In the genomic region with DNA sequence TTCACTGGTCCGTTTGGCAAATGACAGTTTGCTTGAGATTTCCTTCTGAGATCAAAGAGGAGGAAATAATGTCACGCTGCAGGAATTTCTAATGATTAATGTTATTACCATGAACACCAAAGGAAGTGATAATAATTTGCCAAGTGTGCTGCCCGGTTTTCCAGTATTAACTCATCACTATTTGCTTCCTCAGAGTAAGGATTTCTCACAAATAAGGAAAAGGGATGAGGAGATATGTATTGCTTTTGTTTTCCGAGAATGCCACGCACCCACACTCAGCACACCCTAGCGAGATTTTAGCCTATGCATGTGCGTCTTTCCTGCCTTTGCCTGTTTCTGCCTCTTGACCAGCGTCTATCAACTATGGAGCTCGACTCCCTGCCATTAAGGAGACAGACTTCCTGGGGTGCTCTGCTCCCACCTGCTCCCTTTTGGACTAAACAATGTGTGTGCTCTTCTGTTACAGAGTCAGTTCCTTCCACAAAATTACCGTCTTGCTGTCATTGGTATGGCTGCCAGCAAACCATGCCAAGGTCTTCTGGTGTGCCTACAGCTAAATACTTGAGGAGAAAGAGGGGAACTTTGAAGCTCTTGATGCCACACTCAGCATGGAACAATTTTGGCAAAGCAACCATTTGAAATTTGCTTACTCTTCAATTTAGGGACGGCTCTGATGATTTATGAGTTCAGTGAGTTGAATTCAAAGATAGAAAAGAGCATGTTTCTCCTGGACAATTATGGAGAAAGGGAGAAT, we compare ENCODE assay signal across 14 cellular contexts.
DNase-seq lines count a peak whose midpoint lies in the region; FAIRE-seq and TF ChIP-seq lines count a peak whose summit lies in the region.
"Had no signal": no experiment of that assay in that cellular context is flagged by ENCODE, and none has a peak within 500 bp of the region (broad histone marks: within the 10 kb centered on the region; RNA-seq: fewer than 3 reads in every experiment).

No MANE protein-coding gene starts in this region.

- 0 out of 2 replicates have a peak, but pooled peaks cover 9% of the 10 kb centered on the region for H3K9me3 ChIP-seq in BLaER1
- H3K9me3 ChIP-seq: Peyer's patch, vagina had no signal

- no peaks in the 10 kb centered on the region for H4K20me1 ChIP-seq in BLaER1

- H3K9ac ChIP-seq in BLaER1, result no peak overlapping the region; the same call in 1 of the 2 replicates

- TF ChIP-seq CTCF in coronary artery (IDR thresholded peaks at IDR 0.05), result no peak

- H3K27ac ChIP-seq in BLaER1 (peak overlapping the region; percentile 36; the same call in 1 of the 2 replicates), coronary artery (peak overlapping the region in 1 of 2 donors; percentile 3)
- H3K27ac ChIP-seq: Peyer's patch, vagina, WERI-Rb-1 had no signal

- H3K4me2 ChIP-seq in BLaER1, result peak overlapping the region; percentile 73

- no peaks in the 10 kb centered on the region for H3K36me3 ChIP-seq in BLaER1
- H3K36me3 ChIP-seq: Peyer's patch, vagina, WERI-Rb-1 had no signal

- DNase-seq in RCC 7860 (ENCODE audit: low spot score) (peak; percentile 65), coronary artery (ENCODE audit: low spot score) (no peak), non-pigmented ciliary epithelial cell (ENCODE audit: low read depth) (peak; percentile 54), NOMO-1 treated with DMSO at 0.1 percent for 48 hours (lab: John Stamatoyannopoulos, UW; ENCODE audit: unreplicated experiment) (no peak), D341Med (ENCODE audit: low spot score) (no peak), NCI-H1092 treated with DMSO at 0.1 percent for 48 hours (lab: John Stamatoyannopoulos, UW) (no peak), NCI-H345 treated with DMSO at 0.1 percent for 48 hours (lab: John Stamatoyannopoulos, UW; ENCODE audit: unreplicated experiment) (no peak)
- DNase-seq: CD8-positive, alpha-beta T cell; naive B cell; NCI-H2171 treated with DMSO at 0.1 percent for 48 hours; Peyer's patch; WERI-Rb-1 had no signal

- no peaks in the 10 kb centered on the region for H3K27me3 ChIP-seq in BLaER1
- H3K27me3 ChIP-seq: Peyer's patch, vagina had no signal

- peak overlapping the region; percentile 19; the same call in 1 of the 2 replicates for H3K4me3 ChIP-seq in BLaER1
- H3K4me3 ChIP-seq in coronary artery, result peak overlapping the region; percentile 31
- H3K4me3 ChIP-seq: Peyer's patch, vagina had no signal

- FAIRE-seq in RCC 7860 (lab: Jason Lieb, UNC), result peak; percentile 51

- peaks cover 50% of the 10 kb centered on the region for H3K4me1 ChIP-seq in BLaER1
- H3K4me1 ChIP-seq: Peyer's patch, vagina had no signal

Comparison
In these comparisons a context has a peak if more than half of its experiments do, and no peak if none do; other contexts are left out.
1. DNase-seq: peak in RCC 7860 (single experiment) and non-pigmented ciliary epithelial cell (single experiment); none in coronary artery (single experiment), NOMO-1 treated with DMSO at 0.1 percent for 48 hours (single experiment), D341Med (single experiment), NCI-H1092 treated with DMSO at 0.1 percent for 48 hours (single experiment) and NCI-H345 treated with DMSO at 0.1 percent for 48 hours (single experiment).